In the genomic region with DNA sequence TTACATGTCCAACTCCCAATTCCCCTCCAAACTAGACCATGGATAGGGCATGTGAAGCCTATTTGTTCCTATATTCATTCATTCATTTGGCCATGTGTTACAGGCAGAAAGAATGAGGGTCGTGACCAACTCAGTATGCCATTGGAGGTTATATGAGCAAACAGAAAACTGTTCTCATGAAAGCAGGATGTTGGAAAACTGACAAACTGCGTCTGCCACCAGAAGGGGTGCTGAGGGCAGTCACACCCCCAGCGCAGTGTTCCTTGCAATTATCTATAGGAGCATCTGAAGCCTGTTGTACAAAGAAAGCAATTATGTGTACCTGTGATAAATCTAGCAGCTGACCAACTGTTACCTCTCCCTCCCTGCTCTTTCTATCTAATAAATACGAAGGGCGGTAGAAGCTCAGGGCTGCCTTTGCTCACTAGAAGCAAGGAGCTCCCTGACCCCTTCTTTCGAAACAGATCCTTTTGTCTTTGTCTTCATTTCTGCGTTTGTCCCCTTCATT, we compare ENCODE assay signal across 35 cellular contexts. TPM values are rescaled to one million over a fixed set of nuclear protein-coding genes. Genes with fewer than 3 reads are reported as not detected.
A peak's percentile ranks its signal among the peaks of the same experiment; 100 is the strongest.
DNase-seq lines count a peak whose midpoint lies in the region; FAIRE-seq and TF ChIP-seq lines count a peak whose summit lies in the region.
"Had no signal": no experiment of that assay in that cellular context is flagged by ENCODE, and none has a peak within 500 bp of the region (broad histone marks: within the 10 kb centered on the region; RNA-seq: fewer than 3 reads in every experiment).

No MANE protein-coding gene starts in this region.

- intact Hi-C loops in kidney (cut with DNase I): no loop called here

- no peaks in the 10 kb centered on the region for H3K9me3 Mint-ChIP-seq in nephron
- H3K9me3 Mint-ChIP-seq: activated naive CD4-positive, alpha-beta T cell treated with anti-CD3 and anti-CD28 coated beads, Interleukin-2, amount 10 ng/mL, durations not matched to agents 7 days and 5 days; brain; CD8-positive, alpha-beta T cell; neural crest cell had no signal

- H3K4me3 ChIP-seq in kidney (ENCODE audit: low read length in 2 of 2): peak overlapping the region in 1 of 2 donors; percentile 7
- H3K4me3 ChIP-seq: adrenal gland, esophagus squamous epithelium, heart left ventricle, lung, pancreas, right atrium auricular region, tibial artery had no signal

- TF ChIP-seq CTCF in 22Rv1 (IDR thresholded peaks at IDR 0.05): no peak
- TF ChIP-seq CTCF in kidney (IDR thresholded peaks at IDR 0.05; ENCODE audit: borderline replicate concordance, extremely low read depth, insufficient read depth): no peak
- no peak for TF ChIP-seq CTCF in nephron (IDR thresholded peaks at IDR 0.05; ENCODE audit: unreplicated experiment in 3 of 3)

- H3K9me3 ChIP-seq in kidney (ENCODE audit: control insufficient read depth in 1 of 2, low read length in 2 of 2): no peaks in the 10 kb centered on the region
- H3K9me3 ChIP-seq: adrenal gland, esophagus squamous epithelium, heart left ventricle, pancreas, right atrium auricular region, SK-N-SH, tibial artery had no signal

- peak overlapping the region; percentile 95 to 99 (median 97) for H3K27ac Mint-ChIP-seq in nephron
- H3K27ac Mint-ChIP-seq: activated naive CD4-positive, alpha-beta T cell treated with anti-CD3 and anti-CD28 coated beads, Interleukin-2, amount 10 ng/mL, durations not matched to agents 7 days and 5 days; B cell; CD8-positive, alpha-beta T cell; T-helper 17 cell had no signal

- peaks cover 19% of the 10 kb centered on the region for H3K4me1 Mint-ChIP-seq in nephron
- H3K4me1 Mint-ChIP-seq: activated naive CD4-positive, alpha-beta T cell treated with anti-CD3 and anti-CD28 coated beads, Interleukin-2, amount 10 ng/mL, durations not matched to agents 7 days and 5 days; brain; neural crest cell had no signal

- FAIRE-seq in kidney (lab: Jason Lieb, UNC): no peak
- FAIRE-seq: endometrium, pancreas, TTC549 had no signal

- peaks cover 11% of the 10 kb centered on the region for H3K36me3 Mint-ChIP-seq in nephron (ENCODE audit: low read depth)
- H3K36me3 Mint-ChIP-seq: brain had no signal

- H3K27me3 Mint-ChIP-seq in nephron (ENCODE audit: low read depth): no peaks in the 10 kb centered on the region
- H3K27me3 Mint-ChIP-seq: activated naive CD4-positive, alpha-beta T cell treated with anti-CD3 and anti-CD28 coated beads, Interleukin-2, amount 10 ng/mL, durations not matched to agents 7 days and 5 days; B cell; brain; T-helper 17 cell had no signal

- peaks cover 0 to 2% of the 10 kb centered on the region in 2 donors for H3K36me3 ChIP-seq in kidney (ENCODE audit: control insufficient read depth in 1 of 2, insufficient read depth in 2 of 2, low read length in 2 of 2)
- H3K36me3 ChIP-seq: adrenal gland, pancreas, right atrium auricular region had no signal

- DNase-seq in NCI-H146 (lab: John Stamatoyannopoulos, UW): peak; percentile 64
- no peak for DNase-seq in kidney
- DNase-seq in stimulated activated CD4-positive, alpha-beta T cell treated with anti-CD3 and anti-CD28 coated beads, Interleukin-15, amount 100 ng/mL, for 24 hours: no peak
- DNase-seq in activated gamma-delta T cell (lab: John Stamatoyannopoulos, UW): no peak
- no peak for DNase-seq in stimulated activated naive CD4-positive, alpha-beta T cell treated with Interleukin-2 at 50 U/mL for 16 hours (lab: John Stamatoyannopoulos, UW)
- no peak for DNase-seq in GM03348 (ENCODE audit: low spot score)
- DNase-seq: activated CD4-positive, alpha-beta T cell treated with anti-CD3 and anti-CD28 coated beads, Interleukin-2, amount 50 U/mL, for 48 hours; activated naive CD4-positive, alpha-beta T cell treated with anti-CD3 and anti-CD28 coated beads, Interleukin-2, amount 10 ng/mL, durations not matched to agents 7 days and 5 days; CD8-positive, alpha-beta T cell; cerebellar nuclear complex; DMS 273 treated with DMSO at 0.1 percent for 48 hours; EL; esophagus squamous epithelium; foreskin keratinocyte; heart left ventricle; MM.1S; NCI-H1436; NCI-H446 treated with DMSO at 0.1 percent for 48 hours; OCI-M1; pancreas; SK-N-SH; stimulated activated CD4-positive, alpha-beta T cell treated with anti-CD3 and anti-CD28 coated beads, Interleukin-2, amount 100 ng/mL, for 48 hours; T-helper 17 cell; tibial artery had no signal

- H3K4me1 ChIP-seq in kidney (ENCODE audit: control insufficient read depth in 1 of 2, insufficient read depth in 1 of 2, low read depth in 1 of 2, low read length in 2 of 2): peaks cover 18% of the 10 kb centered on the region in 2 donors
- H3K4me1 ChIP-seq: esophagus squamous epithelium, foreskin keratinocyte, heart left ventricle, right atrium auricular region, tibial artery had no signal

- no peak overlapping the region for H3K4me3 Mint-ChIP-seq in nephron
- H3K4me3 Mint-ChIP-seq: activated naive CD4-positive, alpha-beta T cell treated with anti-CD3 and anti-CD28 coated beads, Interleukin-2, amount 10 ng/mL, durations not matched to agents 7 days and 5 days; B cell; brain; CD8-positive, alpha-beta T cell; neural crest cell; T-helper 17 cell had no signal

- H3K27ac ChIP-seq in 22Rv1 (peak overlapping the region; percentile 62), kidney (ENCODE audit: low read depth in 2 of 2, low read length in 2 of 2) (peak overlapping the region; percentile 6 to 63)
- H3K27ac ChIP-seq: adrenal gland, foreskin keratinocyte, heart left ventricle, KMS-11, right atrium auricular region, tibial artery had no signal

- H3K9ac ChIP-seq in kidney (ENCODE audit: low read length in 2 of 2): no peak overlapping the region
- H3K9ac ChIP-seq: KMS-11, SK-N-SH had no signal

RNA-seq across cellular contexts. Expression of a gene that starts 21.1 kb away (rescaled TPM):
- 24.7 TPM for total RNA-seq in kidney
- polyA plus RNA-seq in kidney (ENCODE audit: insufficient read depth, low read depth, low replicate concordance): 28.3 TPM

RNA-seq across cellular contexts. Expression of a gene that starts 21.2 kb away (rescaled TPM):
- 14.6 TPM for total RNA-seq in kidney
- 7.6 TPM for polyA plus RNA-seq in kidney (ENCODE audit: insufficient read depth, low read depth, low replicate concordance)

RNA-seq across cellular contexts. Expression of a gene that starts 47.9 kb away (rescaled TPM):
- 24.6 TPM for total RNA-seq in kidney
- 40.8 TPM for polyA plus RNA-seq in kidney (ENCODE audit: insufficient read depth, low read depth, low replicate concordance)

RNA-seq across cellular contexts. Expression of a gene that starts 48.1 kb away (rescaled TPM):
- total RNA-seq in kidney: 8.2 TPM
- polyA plus RNA-seq in kidney (ENCODE audit: insufficient read depth, low read depth, low replicate concordance): 3.2 TPM
